ENCODE assay signal across 9 cellular contexts in the genomic region with DNA sequence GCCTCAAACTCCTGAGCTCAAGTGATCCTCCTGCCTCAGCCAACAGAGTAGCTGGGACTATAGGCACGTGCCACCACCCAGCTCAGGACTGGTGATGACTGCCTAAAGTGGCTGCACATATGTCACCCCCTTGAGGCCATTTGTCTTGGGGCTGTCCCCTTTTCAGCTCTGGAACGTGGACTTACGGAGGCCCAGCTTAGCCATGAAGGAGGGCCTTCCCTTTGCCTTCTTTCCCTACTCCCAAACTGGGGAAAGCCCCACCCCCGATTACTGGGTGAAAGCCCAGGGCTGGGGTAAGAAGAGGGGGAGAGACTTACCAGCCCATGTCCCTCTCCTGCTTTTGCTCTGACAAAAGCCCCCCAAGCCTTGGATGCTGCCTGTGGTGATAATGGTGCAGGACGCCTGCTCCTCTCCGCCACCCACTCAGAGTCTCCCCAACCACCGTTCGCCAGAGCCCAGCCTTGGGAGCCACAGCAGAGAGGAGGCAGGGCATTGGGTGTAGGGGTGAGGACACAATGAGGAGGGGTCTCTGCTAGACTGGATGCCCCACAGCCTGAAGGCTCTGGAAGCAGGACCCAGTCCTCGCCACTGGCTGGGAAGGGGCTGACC. TPM values are rescaled to one million over a fixed set of nuclear protein-coding genes. Genes with fewer than 3 reads are reported as not detected.
DNase-seq lines count a peak whose midpoint lies in the region; ATAC-seq and TF ChIP-seq lines count a peak whose summit lies in the region.
"Had no signal": no experiment of that assay in that cellular context is flagged by ENCODE, and none has a peak within 500 bp of the region (broad histone marks: within the 10 kb centered on the region; RNA-seq: fewer than 3 reads in every experiment).

No MANE protein-coding gene starts in this region.

- peak; percentile 1; the same call in 2 of the 3 replicates for ATAC-seq in SK-N-SH treated with all-trans-retinoic acid at 6 μM for 48 hours
- ATAC-seq in HG02763 (IDR thresholded peaks at IDR 0.05; ENCODE audit: unreplicated experiment), result no peak

- peaks cover 11% of the 10 kb centered on the region for H3K27me3 Mint-ChIP-seq in glutamatergic neuron (ENCODE audit: unreplicated experiment)

- H3K36me3 Mint-ChIP-seq in glutamatergic neuron (ENCODE audit: unreplicated experiment), result no peaks in the 10 kb centered on the region

- H3K9me3 Mint-ChIP-seq in glutamatergic neuron (ENCODE audit: unreplicated experiment), result peaks cover 8% of the 10 kb centered on the region

- peak; percentile 67 for DNase-seq in activated effector memory CD4-positive, alpha-beta T cell treated with anti-CD3 and anti-CD28 coated beads, Interleukin-2, amount 50 U/mL, for 16 hours
- no peak for DNase-seq in activated effector memory CD4-positive, alpha-beta T cell treated with Interleukin-2 at 50 U/mL for 16 hours
- DNase-seq in glutamatergic neuron (no peak), suprapubic skin (ENCODE audit: low spot score in 2 of 2) (peak; percentile 53 to 73), NCI-H2029 (lab: John Stamatoyannopoulos, UW) (no peak), NCI-H345 treated with DMSO at 0.1 percent for 48 hours (lab: John Stamatoyannopoulos, UW; ENCODE audit: unreplicated experiment) (no peak)

- no peak for TF ChIP-seq POLR2A in suprapubic skin (IDR thresholded peaks at IDR 0.05)

- H3K27ac ChIP-seq in suprapubic skin, result no peak overlapping the region
- H3K27ac ChIP-seq: brain microvascular endothelial cell had no signal

- H3K27ac Mint-ChIP-seq in glutamatergic neuron (ENCODE audit: unreplicated experiment), result peak overlapping the region; percentile 33

- peaks cover 20% of the 10 kb centered on the region for H3K4me1 Mint-ChIP-seq in glutamatergic neuron (ENCODE audit: low read depth, unreplicated experiment)

- no peak overlapping the region for H3K4me3 Mint-ChIP-seq in glutamatergic neuron (ENCODE audit: unreplicated experiment)

- H3K36me3 ChIP-seq in suprapubic skin, result no peaks in the 10 kb centered on the region
- H3K36me3 ChIP-seq: brain microvascular endothelial cell had no signal

- no peak overlapping the region for H3K4me3 ChIP-seq in suprapubic skin

- H3K9me3 ChIP-seq in suprapubic skin, result no peaks in the 10 kb centered on the region

- 71% methylated on average over 7 of the region's 9 CpGs for WGBS in suprapubic skin

- no peak for TF ChIP-seq EP300 in suprapubic skin (IDR thresholded peaks at IDR 0.05)

- TF ChIP-seq CTCF in glutamatergic neuron (IDR thresholded peaks at IDR 0.05; ENCODE audit: partially characterized antibody, unreplicated experiment) (no peak), suprapubic skin (IDR thresholded peaks at IDR 0.05) (no peak)

- H3K27me3 ChIP-seq in suprapubic skin, result no peaks in the 10 kb centered on the region
- H3K27me3 ChIP-seq: brain microvascular endothelial cell had no signal

- peaks cover 54% of the 10 kb centered on the region for H3K4me1 ChIP-seq in suprapubic skin

TF ChIP-seq in SK-N-SH treated with all-trans-retinoic acid at 6 μM for 48 hours, 23 proteins besides CTCF, POLR2A, EP300 and RAD21:
- TF ChIP-seq GLIS3 (CRISPR knock-in tag; IDR thresholded peaks at IDR 0.05) (no peak), SNAI2 (CRISPR knock-in tag; IDR thresholded peaks at IDR 0.05) (0 out of 2 replicates have a peak, but pooled peaks have one; percentile 30)

RNA-seq across cellular contexts. Expression of gene DUSP2, which starts 2.5 kb away (rescaled TPM):
- total RNA-seq in glutamatergic neuron (ENCODE audit: unreplicated experiment) (0.34 TPM), suprapubic skin (100 to 1,000 TPM in 1 of 4 donors, 10 to 100 TPM in 3; 26.0 to 124 (median 74.1) TPM)

RNA-seq across cellular contexts. Expression of gene ASTL, which starts 9.4 kb away (rescaled TPM):
- total RNA-seq in glutamatergic neuron (ENCODE audit: unreplicated experiment) (not detected), suprapubic skin (1 to 10 TPM in 1 of 4 donors, under 1 TPM in 1, not detected in 2; 0.87 to 1.7 TPM)

RNA-seq across cellular contexts. Expression of gene ADRA2B, which starts 31.3 kb away (rescaled TPM):
- 0.91 TPM for total RNA-seq in glutamatergic neuron (ENCODE audit: unreplicated experiment)
- total RNA-seq in suprapubic skin, result 1 to 10 TPM in 2 of 4 donors, under 1 TPM in 2; 0.93 to 3.6 (median 1.2) TPM

Comparison
In these comparisons a context has a peak if more than half of its experiments do, and no peak if none do; other contexts are left out.
1. DNase-seq: peak in activated effector memory CD4-positive, alpha-beta T cell treated with anti-CD3 and anti-CD28 coated beads, Interleukin-2, amount 50 U/mL, for 16 hours (single experiment) and suprapubic skin (2 of 2); none in activated effector memory CD4-positive, alpha-beta T cell treated with Interleukin-2 at 50 U/mL for 16 hours (single experiment), glutamatergic neuron (single experiment), NCI-H2029 (single experiment) and NCI-H345 treated with DMSO at 0.1 percent for 48 hours (single experiment).
2. RNA of gene DUSP2, which starts 2.5 kb away (total RNA-seq): 26.0 to 124 TPM in suprapubic skin; 0.34 TPM in glutamatergic neuron (single experiment); every median in the first group is over 10 times any median in the second.